In genomic region chr10:30127120-30127541, GRCh38 we compare ENCODE assay signal across 25 cellular contexts.
DNase-seq lines count a peak whose midpoint lies in the region; ATAC-seq, FAIRE-seq and TF ChIP-seq lines count a peak whose summit lies in the region.
"Had no signal": no experiment of that assay in that cellular context is flagged by ENCODE, and none has a peak within 500 bp of the region (broad histone marks: within the 10 kb centered on the region; RNA-seq: fewer than 3 reads in every experiment).

No MANE protein-coding gene starts in this region.

- 94% methylated on average over 10 of the region's 10 CpGs for WGBS in mammary epithelial cell (ENCODE audit: low coverage, missing lambda C conversion rate)

- H3K4me1 ChIP-seq in astrocyte (ENCODE audit: insufficient read depth, low read length) (no peaks in the 10 kb centered on the region), mammary epithelial cell (ENCODE audit: insufficient read depth, low read length) (no peaks in the 10 kb centered on the region)
- H3K4me1 ChIP-seq: adrenal gland, breast epithelium, vagina had no signal

- H3K36me3 Mint-ChIP-seq in astrocyte (ENCODE audit: low read depth, unreplicated experiment): no peaks in the 10 kb centered on the region
- H3K36me3 Mint-ChIP-seq: CD8-positive, alpha-beta memory T cell had no signal

- H3K9ac ChIP-seq in astrocyte (ENCODE audit: low read length) (no peak overlapping the region), mammary epithelial cell (ENCODE audit: insufficient read depth, low read length) (no peak overlapping the region)

- TF ChIP-seq CTCF in AG10803 (conservative IDR thresholded peaks at IDR 0.05; ENCODE audit: low read length) (no peak), astrocyte (IDR thresholded peaks at IDR 0.05; ENCODE audit: insufficient read depth, low read depth, low read length) (no peak), mammary epithelial cell (conservative IDR thresholded peaks at IDR 0.05 in 1 of 2, IDR thresholded peaks at IDR 0.05 in 1 of 2; ENCODE audit: extremely low read depth in 1 of 2, insufficient read depth in 1 of 2, low read depth in 1 of 2, low read length in 2 of 2) (no peak)

- H3K4me3 Mint-ChIP-seq in astrocyte (ENCODE audit: unreplicated experiment): no peak overlapping the region
- H3K4me3 Mint-ChIP-seq: activated CD8-positive, alpha-beta T cell treated with anti-CD3 and anti-CD28 coated beads, Interleukin-2, amount 10 ng/mL, durations not matched to agents 7 days and 5 days; CD8-positive, alpha-beta memory T cell; GM23338 had no signal

- H3K4me2 ChIP-seq in astrocyte (ENCODE audit: low read length) (no peak overlapping the region), mammary epithelial cell (ENCODE audit: insufficient read depth, low read depth, low read length) (no peak overlapping the region)
- H3K4me2 ChIP-seq: GM23338 had no signal

- H2AFZ ChIP-seq in astrocyte (ENCODE audit: low read depth, low read length) (no peak overlapping the region), mammary epithelial cell (ENCODE audit: low read depth, low read length) (no peak overlapping the region)
- H2AFZ ChIP-seq: GM23338 had no signal

- H3K9me3 ChIP-seq in astrocyte (ENCODE audit: insufficient read depth, low read depth, low read length) (no peaks in the 10 kb centered on the region), mammary epithelial cell (replicated peaks; ENCODE audit: insufficient read depth, low read length) (no peaks in the 10 kb centered on the region)
- H3K9me3 ChIP-seq: adrenal gland, breast epithelium, gastrocnemius medialis, vagina had no signal

- FAIRE-seq in astrocyte (lab: Jason Lieb, UNC): peak; percentile 9

- no peak overlapping the region for H3K27ac ChIP-seq in astrocyte (ENCODE audit: low read depth, low read length)
- H3K27ac ChIP-seq in mammary epithelial cell (ENCODE audit: insufficient read depth, low read depth, low read length): no peak overlapping the region
- H3K27ac ChIP-seq: adrenal gland, gastrocnemius medialis, vagina had no signal

- no peak overlapping the region for H3K27ac Mint-ChIP-seq in astrocyte (ENCODE audit: unreplicated experiment)
- H3K27ac Mint-ChIP-seq: activated CD8-positive, alpha-beta T cell treated with anti-CD3 and anti-CD28 coated beads, Interleukin-2, amount 10 ng/mL, durations not matched to agents 7 days and 5 days; CD8-positive, alpha-beta memory T cell; GM23338 had no signal

- no peaks in the 10 kb centered on the region for H3K9me3 Mint-ChIP-seq in astrocyte (ENCODE audit: unreplicated experiment)
- H3K9me3 Mint-ChIP-seq: CD8-positive, alpha-beta memory T cell; GM23338 had no signal

- H3K27me3 ChIP-seq in astrocyte (ENCODE audit: insufficient read depth, low read length) (peaks cover 3% of the 10 kb centered on the region), mammary epithelial cell (ENCODE audit: insufficient read depth, low read length) (no peaks in the 10 kb centered on the region)
- H3K27me3 ChIP-seq: adrenal gland, breast epithelium, gastrocnemius medialis, vagina had no signal

- intact Hi-C loops in left ventricle myocardium superior (cut with micrococcal nuclease) (no loop called here), mammary epithelial cell (cut with micrococcal nuclease) (no loop called here)

- peaks cover 8% of the 10 kb centered on the region for H3K4me1 Mint-ChIP-seq in astrocyte (ENCODE audit: low read depth, unreplicated experiment)
- H3K4me1 Mint-ChIP-seq: CD8-positive, alpha-beta memory T cell; GM23338 had no signal

- ATAC-seq in left ventricle myocardium superior (peak; percentile 21), GM21360 (IDR thresholded peaks at IDR 0.05; ENCODE audit: unreplicated experiment) (no peak)
- ATAC-seq: activated CD8-positive, alpha-beta T cell treated with anti-CD3 and anti-CD28 coated beads, Interleukin-2, amount 10 ng/mL, durations not matched to agents 7 days and 5 days; gastrocnemius medialis; GM23338 had no signal

- BruUV-seq in mammary epithelial cell (replicated peaks; lab: Mats Ljungman, UMichigan): no TSS peak

- H3K4me3 ChIP-seq in AG10803 (ENCODE audit: low read length): no peak overlapping the region
- H3K4me3 ChIP-seq in astrocyte (ENCODE audit: insufficient read depth, low read depth, low read length): no peak overlapping the region
- no peak overlapping the region for H3K4me3 ChIP-seq in skeletal muscle cell (ENCODE audit: low read depth, low read length)
- H3K4me3 ChIP-seq in mammary epithelial cell (replicated peaks in 1 of 3; ENCODE audit: insufficient read depth in 1 of 3, low read depth in 2 of 3, low read length in 3 of 3): no peak overlapping the region
- H3K4me3 ChIP-seq: adrenal gland, breast epithelium, gastrocnemius medialis, GM23338, vagina had no signal

- CTCF ChIA-PET in mammary epithelial cell (lab: Charles Lee; ENCODE audit: low non-redundant PET): no interaction called here

- no peaks in the 10 kb centered on the region for H3K36me3 ChIP-seq in astrocyte (ENCODE audit: insufficient read depth, low read length)
- H3K36me3 ChIP-seq in mammary epithelial cell (ENCODE audit: insufficient read depth, low read length): no peaks in the 10 kb centered on the region
- H3K36me3 ChIP-seq: adrenal gland, breast epithelium, gastrocnemius medialis, vagina had no signal

- peaks cover 4% of the 10 kb centered on the region for H3K27me3 Mint-ChIP-seq in astrocyte (ENCODE audit: low read depth, unreplicated experiment)

- DNase-seq in AG10803 (ENCODE audit: low read depth): peak; percentile 94
- peak; percentile 12 for DNase-seq in astrocyte (ENCODE audit: low read depth)
- DNase-seq in left ventricle myocardium superior: no peak
- peak; percentile 56 for DNase-seq in skeletal muscle cell (ENCODE audit: low read depth)
- DNase-seq in LoVo (ENCODE audit: low spot score): no peak
- DNase-seq in inferior parietal cortex (ENCODE audit: extremely low spot score): no peak
- DNase-seq in mammary epithelial cell: no peak
- DNase-seq: activated CD8-positive, alpha-beta T cell treated with anti-CD3 and anti-CD28 coated beads, Interleukin-2, amount 10 ng/mL, durations not matched to agents 7 days and 5 days; activated gamma-delta T cell; AML-193; CD8-positive, alpha-beta memory T cell; dermis blood vessel endothelial cell; gastrocnemius medialis; NCI-H1105; NCI-H2029; NCI-H345; NCI-H774; retina; SHP77 treated with DMSO at 0.1 percent for 48 hours; SW 1271 had no signal

- dilution Hi-C loops in mammary epithelial cell (cut with HindIII; ENCODE audit: low sequenced_read_pairs): no loop called here

- in situ Hi-C loops in mammary epithelial cell (cut with MboI; ENCODE audit: low sequenced_read_pairs in 2 of 2): no loop called here

- H3K79me2 ChIP-seq in astrocyte (ENCODE audit: insufficient read depth, low read length): no peaks in the 10 kb centered on the region
- H3K79me2 ChIP-seq in mammary epithelial cell (ENCODE audit: insufficient read depth, low read length): no peaks in the 10 kb centered on the region

- no peaks in the 10 kb centered on the region for H4K20me1 ChIP-seq in astrocyte (ENCODE audit: insufficient read depth, low read length)
- no peaks in the 10 kb centered on the region for H4K20me1 ChIP-seq in mammary epithelial cell (ENCODE audit: insufficient read depth, low read length)

Comparison
In these comparisons a context has a peak if more than half of its experiments do, and no peak if none do; other contexts are left out.
1. DNase-seq: peak in AG10803 (single experiment), astrocyte (single experiment) and skeletal muscle cell (single experiment); none in left ventricle myocardium superior (single experiment), LoVo (single experiment), inferior parietal cortex (single experiment) and mammary epithelial cell (single experiment).